In the genomic region with DNA sequence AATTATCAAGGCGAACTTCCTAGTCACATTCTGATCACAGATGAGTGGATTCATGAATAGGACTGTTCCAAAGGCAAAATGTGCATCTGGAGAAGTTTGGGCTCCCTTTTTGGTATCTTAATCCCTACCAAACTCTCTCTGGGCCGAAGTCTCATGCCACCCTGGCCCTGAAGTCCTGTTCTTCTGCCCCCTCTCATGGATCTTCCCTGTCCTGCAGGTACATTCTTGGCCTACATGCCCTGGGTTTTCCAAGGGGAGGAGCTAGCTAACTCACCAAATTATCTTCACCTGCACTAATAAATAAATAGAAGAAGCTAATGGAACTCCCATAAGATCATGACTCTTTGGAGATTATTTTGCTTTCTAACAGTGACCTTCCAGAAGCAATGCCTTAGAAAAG, we compare ENCODE assay signal across 20 cellular contexts. TPM values are rescaled to one million over a fixed set of nuclear protein-coding genes. Genes with fewer than 3 reads are reported as not detected.
DNase-seq lines count a peak whose midpoint lies in the region; ATAC-seq, FAIRE-seq and TF ChIP-seq lines count a peak whose summit lies in the region.
"Had no signal": no experiment of that assay in that cellular context is flagged by ENCODE, and none has a peak within 500 bp of the region (broad histone marks: within the 10 kb centered on the region; RNA-seq: fewer than 3 reads in every experiment).

No MANE protein-coding gene starts in this region.

- H2BK15ac ChIP-seq in H9 (ENCODE audit: low read depth, low read length): no peak overlapping the region
- no peak overlapping the region for H2BK15ac ChIP-seq in H1 (ENCODE audit: low read length)

- H4K20me1 ChIP-seq in H9 (ENCODE audit: control insufficient read depth, insufficient read depth, insufficient read length) (no peaks in the 10 kb centered on the region), H1 (replicated peaks in 1 of 2; ENCODE audit: control insufficient read depth in 1 of 2, insufficient read depth in 2 of 2, low read length in 2 of 2) (no peaks in the 10 kb centered on the region)

- H3K36me3 ChIP-seq in H1 (ENCODE audit: control insufficient read depth in 2 of 4, insufficient read depth in 4 of 4, low read length in 3 of 4): no peaks in the 10 kb centered on the region
- H3K36me3 ChIP-seq in parathyroid adenoma (ENCODE audit: control insufficient read depth, insufficient read depth, low read length): no peaks in the 10 kb centered on the region

- H3K9me3 ChIP-seq in H9 (ENCODE audit: control insufficient read depth, low read depth, low read length) (no peaks in the 10 kb centered on the region), H1 (ENCODE audit: insufficient read depth in 2 of 2, low read depth in 1 of 2, low read length in 1 of 2) (no peaks in the 10 kb centered on the region), parathyroid adenoma (ENCODE audit: control insufficient read depth, low read length) (no peaks in the 10 kb centered on the region)

- TF ChIP-seq RAD21 in H1 (IDR thresholded peaks at IDR 0.05 in 1 of 2, conservative IDR thresholded peaks at IDR 0.05 in 1 of 2; ENCODE audit: low read depth in 2 of 2, low read length in 2 of 2): peak; percentile 46 to 64

- no peak for ATAC-seq in HG02642 (IDR thresholded peaks at IDR 0.05; ENCODE audit: poor library complexity, unreplicated experiment)
- ATAC-seq in HG03442 (IDR thresholded peaks at IDR 0.05; ENCODE audit: unreplicated experiment): no peak
- ATAC-seq in GM21515 (IDR thresholded peaks at IDR 0.05; ENCODE audit: unreplicated experiment): no peak

- no peak overlapping the region for H2BK120ac ChIP-seq in H9 (ENCODE audit: low read depth, low read length, poor library complexity, severe bottlenecking)
- H2BK120ac ChIP-seq in H1 (replicated peaks; ENCODE audit: low read depth, low read length): no peak overlapping the region

- H3K4ac ChIP-seq in H9 (ENCODE audit: low read depth, low read length) (no peak overlapping the region), H1 (replicated peaks; ENCODE audit: insufficient read length, low read depth, low read length) (no peak overlapping the region)

- H3K79me2 ChIP-seq in H9 (ENCODE audit: insufficient read depth, low read length) (no peaks in the 10 kb centered on the region), H1 (ENCODE audit: control insufficient read depth in 1 of 2, insufficient read depth in 2 of 2, low read length in 2 of 2) (no peaks in the 10 kb centered on the region), parathyroid adenoma (no peaks in the 10 kb centered on the region)

- no peak overlapping the region for H4K8ac ChIP-seq in H9 (replicated peaks; ENCODE audit: insufficient read length, low read depth, low read length)
- H4K8ac ChIP-seq in H1 (ENCODE audit: extremely low read depth, insufficient read depth, low read length): no peak overlapping the region

- TF ChIP-seq POLR2A in H1 (IDR thresholded peaks at IDR 0.05; ENCODE audit: control extremely low read depth in 1 of 2, low read depth in 2 of 2, low read length in 2 of 2): no peak

- H3K14ac ChIP-seq in H9 (ENCODE audit: insufficient read depth, low read length) (no peak overlapping the region), H1 (ENCODE audit: insufficient read length) (no peak overlapping the region)

- H2AFZ ChIP-seq in H9 (ENCODE audit: low read length): no peak overlapping the region
- H2AFZ ChIP-seq in H1 (ENCODE audit: low read length): no peak overlapping the region
- H2AFZ ChIP-seq in parathyroid adenoma: peak overlapping the region; percentile 58

- H4K5ac ChIP-seq in H9 (ENCODE audit: insufficient read length, low read depth, low read length) (no peak overlapping the region), H1 (ENCODE audit: insufficient read length, low read depth, low read length) (no peak overlapping the region)

- no peak overlapping the region for H2BK5ac ChIP-seq in H9 (ENCODE audit: insufficient read length, low read length)
- H2BK5ac ChIP-seq in H1 (ENCODE audit: low read depth, low read length): no peak overlapping the region

- H3K4me1 Mint-ChIP-seq in H9: peaks cover under 1 to 1% of the 10 kb centered on the region in 2 experiments; a peak in 3 of 4 replicates
- H3K4me1 Mint-ChIP-seq: CD4-positive, alpha-beta memory T cell had no signal

- H3K27ac ChIP-seq in H9 (ENCODE audit: insufficient read length, low read depth, low read length) (no peak overlapping the region), H1 (ENCODE audit: low read depth, low read length) (no peak overlapping the region), parathyroid adenoma (no peak overlapping the region)

- FAIRE-seq in H1 (lab: Jason Lieb, UNC): no peak
- FAIRE-seq: GM12891, GM18507 had no signal

- H3K4me1 ChIP-seq in H9 (ENCODE audit: insufficient read depth, low read length): no peaks in the 10 kb centered on the region
- H3K4me1 ChIP-seq in H1 (replicated peaks in 1 of 4; ENCODE audit: control insufficient read depth in 3 of 4, insufficient read depth in 4 of 4, low read length in 3 of 4): no peaks in the 10 kb centered on the region
- H3K4me1 ChIP-seq in parathyroid adenoma: no peaks in the 10 kb centered on the region

- H3K27ac Mint-ChIP-seq in H9: no peak overlapping the region
- H3K27ac Mint-ChIP-seq: CD4-positive, alpha-beta memory T cell had no signal

- H3K79me1 ChIP-seq in H9 (ENCODE audit: insufficient read depth, low read depth, low read length, poor library complexity, severe bottlenecking) (no peaks in the 10 kb centered on the region), H1 (ENCODE audit: low read depth, low read length) (no peaks in the 10 kb centered on the region)

- H3K36me3 Mint-ChIP-seq in H9 (ENCODE audit: insufficient read depth in 1 of 3, low read depth in 3 of 3): no peaks in the 10 kb centered on the region
- H3K36me3 Mint-ChIP-seq: CD4-positive, alpha-beta memory T cell had no signal

- H3K27me3 ChIP-seq in H9 (ENCODE audit: insufficient read depth, low read length) (no peaks in the 10 kb centered on the region), H1 (replicated peaks in 1 of 4; ENCODE audit: control insufficient read depth in 3 of 4, extremely low read depth in 1 of 4, insufficient read depth in 3 of 4, low read length in 3 of 4) (no peaks in the 10 kb centered on the region), parathyroid adenoma (ENCODE audit: control insufficient read depth, insufficient read depth, low read length) (no peaks in the 10 kb centered on the region)

- H4K91ac ChIP-seq in H9 (ENCODE audit: insufficient read length, low read depth, low read length) (no peak overlapping the region), H1 (replicated peaks; ENCODE audit: insufficient read length, low read length) (no peak overlapping the region)

- H3K56ac ChIP-seq in H9 (ENCODE audit: insufficient read length, low read depth, low read length) (no peak overlapping the region), H1 (replicated peaks; ENCODE audit: insufficient read length, low read depth, low read length) (no peak overlapping the region)

- H3K9ac ChIP-seq in H9 (ENCODE audit: extremely low read depth, insufficient read length, low read length) (no peak overlapping the region), H1 (replicated peaks in 1 of 4; ENCODE audit: extremely low read depth in 1 of 4, low read depth in 3 of 4, low read length in 3 of 4) (no peak overlapping the region), parathyroid adenoma (no peak overlapping the region)

- H3K18ac ChIP-seq in H9 (ENCODE audit: insufficient read length, low read depth, low read length): no peak overlapping the region
- no peak overlapping the region for H3K18ac ChIP-seq in H1 (ENCODE audit: extremely low read depth, low read length)

- H3K23ac ChIP-seq in H9 (ENCODE audit: insufficient read length, low read depth, low read length) (no peak overlapping the region), H1 (ENCODE audit: insufficient read length) (no peak overlapping the region)

- peak; percentile 36; the same call in 2 of the 3 replicates for TF ChIP-seq CTCF in H9 (conservative IDR thresholded peaks at IDR 0.05)
- TF ChIP-seq CTCF in H1 (IDR thresholded peaks at IDR 0.05; ENCODE audit: control extremely low read depth in 1 of 3, insufficient read depth in 1 of 3, low read depth in 1 of 3, low read length in 3 of 3): peak; percentile 22 to 32 (median 26)
- TF ChIP-seq CTCF in parathyroid adenoma (IDR thresholded peaks at IDR 0.05): peak; percentile 38

- WGBS in H9 (ENCODE audit: extremely low coverage, insufficient read length, low lambda C conversion rate): no CpG with 5 or more reads among the region's 2 CpGs
- 87% methylated on average over 2 of the region's 2 CpGs; no CpG with 5 or more reads in 1 of the 2 experiments for WGBS in H1 (ENCODE audit: extremely low coverage in 1 of 2, insufficient coverage in 1 of 2, insufficient read length in 1 of 2, insufficient replicate concordance in 2 of 2, low coverage in 1 of 2, low lambda C conversion rate in 2 of 2, missing lambda C conversion rate in 1 of 2), 2 experiments

- DNase-seq in H9: no peak
- DNase-seq in H1 (ENCODE audit: low read depth in 1 of 2, low spot score in 2 of 2): no peak
- DNase-seq: C1 segment of cervical spinal cord; Calu3; CD4-positive, alpha-beta memory T cell; COR-L47; DMS53; GF-D8; HCEC 1CT had no signal

- H3K4me2 ChIP-seq in H9 (ENCODE audit: insufficient read depth, insufficient read length, low read length) (no peak overlapping the region), H1 (ENCODE audit: insufficient read depth in 1 of 2, low read depth in 2 of 2, low read length in 2 of 2) (no peak overlapping the region), parathyroid adenoma (ENCODE audit: low read length) (no peak overlapping the region)

- no peaks in the 10 kb centered on the region for H3K9me3 Mint-ChIP-seq in H9

- H3K23me2 ChIP-seq in H9 (ENCODE audit: insufficient read length, low read depth, low read length, poor library complexity, severe bottlenecking) (no peaks in the 10 kb centered on the region), H1 (ENCODE audit: low read depth, low read length) (no peaks in the 10 kb centered on the region; the same call in 1 of the 2 replicates)

- POLR2A ChIA-PET in H1 (lab: Charles Lee; ENCODE audit: partially characterized antibody): no interaction called here

- H2AK5ac ChIP-seq in H9 (ENCODE audit: insufficient read length, low read length) (no peak overlapping the region), H1 (ENCODE audit: low read depth, low read length) (no peak overlapping the region)

- no peaks in the 10 kb centered on the region for H3K27me3 Mint-ChIP-seq in H9 (ENCODE audit: low read depth)

- H2BK12ac ChIP-seq in H9 (ENCODE audit: insufficient read length, low read depth, low read length) (no peak overlapping the region), H1 (ENCODE audit: low read depth, low read length) (no peak overlapping the region)

- H2BK20ac ChIP-seq in H9 (ENCODE audit: low read depth, low read length, poor library complexity, severe bottlenecking) (no peak overlapping the region), H1 (ENCODE audit: low read length) (no peak overlapping the region)

- no peak overlapping the region for H3K4me3 Mint-ChIP-seq in H9
- H3K4me3 Mint-ChIP-seq: CD4-positive, alpha-beta memory T cell had no signal

- H3K4me3 ChIP-seq in H1 (ENCODE audit: extremely low read depth in 1 of 4, insufficient read depth in 2 of 4, low read depth in 3 of 4, low read length in 4 of 4): no peak overlapping the region
- no peak overlapping the region for H3K4me3 ChIP-seq in parathyroid adenoma (ENCODE audit: low read depth, low read length)

- no peak for TF ChIP-seq EP300 in H1 (IDR thresholded peaks at IDR 0.05; ENCODE audit: borderline replicate concordance in 1 of 2, low read depth in 2 of 2, low read length in 2 of 2)

- CTCF ChIA-PET in H1 (lab: Charles Lee; ENCODE audit: partially characterized antibody): interaction anchor here (0.7 to 5.7 kb wide), 6 partner anchors 11 to 282 kb away, joined by 3 to 47 read pairs (median 4); no protein-coding TSS in a partner anchor

- H3T11ph ChIP-seq in H9 (ENCODE audit: low read length): no peak overlapping the region

RNA-seq across cellular contexts. Expression of a gene that starts 50.3 kb away (rescaled TPM):
- 0.24 and 0.35 TPM in 2 replicates for total RNA-seq in H9 (2021)
- 1.4 and 1.6 TPM in 2 replicates for total RNA-seq in H1 (2021; fragmentation: NEBNext Ultra II Directional; extraction: Animal tissue kit (Norgen Biotek cat#: 25700))
- polyA plus RNA-seq in H1 (2011; rRNA removed): 0.48 and 0.49 TPM in 2 replicates
- polyA plus RNA-seq in H1 (2011; cell fraction: cytosol; rRNA removed): 0.56 TPM
- polyA plus RNA-seq in H1 (2011; cell fraction: nucleus; rRNA removed): 0.23 TPM
- 0.50 to 0.74 TPM (median 0.56 TPM) in 4 replicates for polyA plus RNA-seq in H1 (2012, experiment 1 of 2)
- 0.24 TPM for polyA plus RNA-seq in H1 (2012, experiment 2 of 2)
- polyA plus RNA-seq in H1 (2013, experiment 1 of 2): 1.8 TPM
- polyA plus RNA-seq in H1 (2013, experiment 2 of 2): 1.7 TPM
- polyA minus RNA-seq in H1 (2011; rRNA and poly(A)+ RNA removed): 0.41 and 1.0 TPM in 2 replicates
- polyA minus RNA-seq in H1 (2011; cell fraction: cytosol; rRNA and poly(A)+ RNA removed): 0.44 TPM
- 0.50 TPM for polyA minus RNA-seq in H1 (2011; cell fraction: nucleus; rRNA and poly(A)+ RNA removed)
- total RNA-seq: A172; Calu3; CD4-positive, alpha-beta memory T cell; Daoy; G401; H4 had no signal
- polyA plus RNA-seq: BJ; CD4-positive, alpha-beta memory T cell had no signal
